Comparison of ENCODE assay signal across 16 cellular contexts in the genomic region with DNA sequence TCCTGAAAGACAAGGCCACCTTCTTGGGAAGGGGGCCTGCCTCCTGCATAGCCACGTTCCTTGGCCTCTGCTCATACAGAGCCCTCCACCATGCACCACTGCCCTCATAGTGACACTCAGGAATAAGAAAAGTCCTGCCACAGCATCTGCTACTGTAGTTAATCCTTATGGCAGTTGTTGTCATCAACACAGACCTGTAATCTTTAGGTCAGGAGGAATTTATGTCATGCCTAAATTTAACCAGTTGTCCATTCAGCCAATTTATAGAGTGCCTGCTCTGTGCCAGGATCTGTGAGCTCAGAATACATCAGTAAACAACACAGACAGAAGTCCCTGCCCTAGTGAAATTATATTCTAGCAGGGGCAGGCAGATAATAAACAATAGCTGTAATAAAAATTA. TPM values are rescaled to one million over a fixed set of nuclear protein-coding genes. Genes with fewer than 3 reads are reported as not detected.
DNase-seq lines count a peak whose midpoint lies in the region; ATAC-seq and TF ChIP-seq lines count a peak whose summit lies in the region.
"Had no signal": no experiment of that assay in that cellular context is flagged by ENCODE, and none has a peak within 500 bp of the region (broad histone marks: within the 10 kb centered on the region; RNA-seq: fewer than 3 reads in every experiment).

No MANE protein-coding gene starts in this region.

- H3K27ac ChIP-seq in caudate nucleus (ENCODE audit: low read depth, low read length) (peak overlapping the region; percentile 69), right atrium auricular region (peak overlapping the region; percentile 26 to 37), substantia nigra (ENCODE audit: low read depth, low read length, poor library complexity, severe bottlenecking) (peak overlapping the region; percentile 67), OCI-LY7 (ENCODE audit: low read depth, low read length, poor library complexity, severe bottlenecking) (no peak overlapping the region), adrenal gland (no peak overlapping the region)
- no peak overlapping the region for H3K27ac ChIP-seq in CD4-positive, alpha-beta T cell (ENCODE audit: low read depth, low read length)

- H3K9me3 Mint-ChIP-seq in CD4-positive, alpha-beta T cell, result no peaks in the 10 kb centered on the region
- H3K9me3 Mint-ChIP-seq: GM23338 had no signal

- CTCF ChIA-PET in OCI-LY7 (lab: Charles Lee; ENCODE audit: unreplicated experiment), result no interaction called here
- CTCF ChIA-PET in CD4-positive, alpha-beta T cell (lab: Charles Lee), result no interaction called here

- H3K9me2 ChIP-seq in OCI-LY7 (ENCODE audit: insufficient read depth, low read length), result no peaks in the 10 kb centered on the region

- DNase-seq in NCI-H524 (lab: John Stamatoyannopoulos, UW) (peak; percentile 73 to 85), caudate nucleus (lab: John Stamatoyannopoulos, UW) (no peak), right atrium auricular region (ENCODE audit: low spot score) (no peak), substantia nigra (lab: John Stamatoyannopoulos, UW) (peak in 1 of 49 donors; percentile 43), OCI-LY7 (ENCODE audit: low spot score) (no peak), adrenal gland (no peak)
- no peak for DNase-seq in CD4-positive, alpha-beta T cell
- DNase-seq: ACHN, AML-193, DND-41, NCI-H1105 treated with DMSO at 0.1 percent for 48 hours, NCI-H187 treated with DMSO at 0.1 percent for 48 hours, NCI-H345, NCI-H69 had no signal

- WGBS in adrenal gland, 4 donors, result 62 to 89% (median 83%) methylated on average over 1 of the region's 1 CpG

- H3K4me3 ChIP-seq in right atrium auricular region (no peak overlapping the region), OCI-LY7 (ENCODE audit: low read depth, low read length, poor library complexity, severe bottlenecking) (no peak overlapping the region), adrenal gland (no peak overlapping the region)
- H3K4me3 ChIP-seq: GM23338 had no signal

- H3K4me3 Mint-ChIP-seq in CD4-positive, alpha-beta T cell, result no peak overlapping the region
- H3K4me3 Mint-ChIP-seq: GM23338 had no signal

- no peak overlapping the region for H2AFZ ChIP-seq in OCI-LY7 (ENCODE audit: low read length)
- H2AFZ ChIP-seq: GM23338 had no signal

- TF ChIP-seq CTCF in right atrium auricular region (IDR thresholded peaks at IDR 0.05), result no peak
- TF ChIP-seq CTCF in OCI-LY7 (conservative IDR thresholded peaks at IDR 0.05; ENCODE audit: low read length), result no peak
- no peak for TF ChIP-seq CTCF in CD4-positive, alpha-beta T cell (IDR thresholded peaks at IDR 0.05)
- TF ChIP-seq CTCF in adrenal gland (IDR thresholded peaks at IDR 0.05), result no peak

- H3K27me3 ChIP-seq in right atrium auricular region (no peaks in the 10 kb centered on the region), adrenal gland (no peaks in the 10 kb centered on the region)
- no peaks in the 10 kb centered on the region for H3K27me3 ChIP-seq in CD4-positive, alpha-beta T cell (ENCODE audit: control insufficient read depth, insufficient read depth, low read length)

- H3K27me3 Mint-ChIP-seq in CD4-positive, alpha-beta T cell, result peaks cover 2% of the 10 kb centered on the region

- H3K36me3 ChIP-seq in right atrium auricular region, result no peaks in the 10 kb centered on the region
- H3K36me3 ChIP-seq in OCI-LY7 (ENCODE audit: insufficient read depth, low read length), result no peaks in the 10 kb centered on the region
- H3K36me3 ChIP-seq in adrenal gland (replicated peaks in 1 of 2), result no peaks in the 10 kb centered on the region

- H3K36me3 Mint-ChIP-seq in CD4-positive, alpha-beta T cell (ENCODE audit: low read depth), result no peaks in the 10 kb centered on the region

- H4K20me1 ChIP-seq in OCI-LY7 (ENCODE audit: insufficient read depth, low read length), result no peaks in the 10 kb centered on the region

- H3K4me1 Mint-ChIP-seq in CD4-positive, alpha-beta T cell (ENCODE audit: low read depth), result no peaks in the 10 kb centered on the region

- TF ChIP-seq POLR2A in adrenal gland (IDR thresholded peaks at IDR 0.05), result no peak

- intact Hi-C loops in OCI-LY7 (cut with micrococcal nuclease; ENCODE audit: unreplicated experiment), result no loop called here
- intact Hi-C loops in CD4-positive, alpha-beta T cell (cut with DNase I, micrococcal nuclease), result no loop called here
- intact Hi-C loops in adrenal gland (cut with DNase I), result no loop called here

- no peaks in the 10 kb centered on the region for H3K79me2 ChIP-seq in OCI-LY7 (ENCODE audit: insufficient read depth, low read depth, low read length)

- H3K9me3 ChIP-seq in right atrium auricular region (no peaks in the 10 kb centered on the region), OCI-LY7 (ENCODE audit: low read length) (no peaks in the 10 kb centered on the region), adrenal gland (replicated peaks in 1 of 3) (no peaks in the 10 kb centered on the region)
- H3K9me3 ChIP-seq in CD4-positive, alpha-beta T cell (ENCODE audit: control insufficient read depth, low read length), result no peaks in the 10 kb centered on the region

- peaks cover 0 to 25% of the 10 kb centered on the region in 2 donors for H3K4me1 ChIP-seq in right atrium auricular region
- H3K4me1 ChIP-seq in OCI-LY7 (ENCODE audit: insufficient read depth, low read length, poor library complexity, severe bottlenecking), result no peaks in the 10 kb centered on the region
- no peaks in the 10 kb centered on the region for H3K4me1 ChIP-seq in adrenal gland (replicated peaks in 1 of 2)

- H3K4me2 ChIP-seq in OCI-LY7 (ENCODE audit: low read length), result no peak overlapping the region
- H3K4me2 ChIP-seq: GM23338 had no signal

- POLR2A ChIA-PET in OCI-LY7 (lab: Charles Lee), result no interaction called here
- POLR2A ChIA-PET in CD4-positive, alpha-beta T cell (lab: Charles Lee), result no interaction called here

- H3K27ac Mint-ChIP-seq in CD4-positive, alpha-beta T cell, result no peak overlapping the region
- H3K27ac Mint-ChIP-seq: GM23338 had no signal

- BruUV-seq in OCI-LY7 (replicated peaks; lab: Mats Ljungman, UMichigan), result no TSS peak

- no peak for ATAC-seq in CD4-positive, alpha-beta T cell (ENCODE audit: poor library complexity)
- ATAC-seq: GM23338, HCT116 had no signal

RNA-seq across cellular contexts. Expression of gene FAM124A, which starts 44.4 kb away (rescaled TPM):
- total RNA-seq in right atrium auricular region (1 to 10 TPM; 8.0 to 8.6 TPM), OCI-LY7 (2022) (0.44 and 0.48 TPM in 2 replicates), adrenal gland (10 to 100 TPM in 1 of 8 donors, 1 to 10 TPM in 7; 1.9 to 11.7 (median 3.9) TPM)
- not detected in 2 replicates for total RNA-seq in OCI-LY7 (2014; rRNA removed; shearing (Covaris generic))
- not detected for total RNA-seq in CD4-positive, alpha-beta T cell
- polyA plus RNA-seq in adrenal gland, result 1 to 10 TPM; 1.2 to 3.0 (median 2.8) TPM

Comparison
In these comparisons a context has a peak if more than half of its experiments do, and no peak if none do; other contexts are left out.
1. DNase-seq: peak in NCI-H524 (2 of 2); none in caudate nucleus (0 of 61), right atrium auricular region (single experiment), OCI-LY7 (single experiment), CD4-positive, alpha-beta T cell (0 of 10) and adrenal gland (0 of 7).
2. H3K27ac ChIP-seq: peak in caudate nucleus (single experiment), right atrium auricular region (2 of 2) and substantia nigra (single experiment); none in OCI-LY7 (single experiment), CD4-positive, alpha-beta T cell (single experiment) and adrenal gland (0 of 5).